Comparison of ENCODE assay signal across 1 cellular context in genomic region chr14:102085944-102086343, GRCh38.
A peak's percentile ranks its signal among the peaks of the same experiment; 100 is the strongest.
TF ChIP-seq lines count a peak whose summit lies in the region.

No MANE protein-coding gene starts in this region.

TF ChIP-seq in neural cell, 6 proteins besides CTCF, POLR2A, EP300 and RAD21:
- peak; percentile 1 for TF ChIP-seq MXI1 (conservative IDR thresholded peaks at IDR 0.05; ENCODE audit: poor library complexity, severe bottlenecking)
